23 cellular contexts compared by ENCODE assay signal in the genomic region with DNA sequence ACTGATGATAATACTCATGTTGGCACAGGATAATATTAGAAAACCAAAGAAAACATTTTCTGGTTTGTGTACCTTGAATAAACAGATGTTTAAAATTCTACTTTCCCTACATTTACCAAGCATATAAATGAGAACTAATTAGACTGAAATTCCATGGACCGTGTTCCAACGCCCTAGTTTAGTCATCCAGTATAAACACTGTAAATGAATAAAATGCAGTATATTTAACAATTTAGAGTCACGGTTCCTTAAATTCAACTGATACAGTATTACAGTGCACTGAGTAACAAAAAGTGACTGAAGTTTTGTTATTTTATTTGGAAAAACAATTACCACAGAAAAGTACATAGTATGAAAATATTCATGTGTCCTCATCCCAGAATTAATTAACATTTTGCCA.
DNase-seq lines count a peak whose midpoint lies in the region; ATAC-seq, FAIRE-seq and TF ChIP-seq lines count a peak whose summit lies in the region.
"Had no signal": no experiment of that assay in that cellular context is flagged by ENCODE, and none has a peak within 500 bp of the region (broad histone marks: within the 10 kb centered on the region; RNA-seq: fewer than 3 reads in every experiment).

No MANE protein-coding gene starts in this region.

- H3K27ac ChIP-seq in mammary epithelial cell (ENCODE audit: insufficient read depth, low read depth, low read length): peak overlapping the region; percentile 15
- H3K27ac ChIP-seq in mesenchymal stem cell (ENCODE audit: low read length, poor library complexity, severe bottlenecking): no peak overlapping the region
- H3K27ac ChIP-seq in stomach: no peak overlapping the region
- H3K27ac ChIP-seq in kidney (ENCODE audit: low read depth in 2 of 2, low read length in 2 of 2): no peak overlapping the region
- H3K27ac ChIP-seq: body of pancreas, pancreas, right lobe of liver, upper lobe of right lung had no signal

- in situ Hi-C loops in mammary epithelial cell (cut with MboI; ENCODE audit: low sequenced_read_pairs in 2 of 2): no loop called here

- no peak for ATAC-seq in GM18861 (IDR thresholded peaks at IDR 0.05; ENCODE audit: unreplicated experiment)
- ATAC-seq: body of pancreas, natural killer cell, pancreas, right lobe of liver, upper lobe of right lung had no signal

- peak overlapping the region; percentile 23 for H3K27ac Mint-ChIP-seq in Calu3 (ENCODE audit: unreplicated experiment)
- H3K27ac Mint-ChIP-seq: activated naive CD8-positive, alpha-beta T cell; activated T-helper 17 cell treated with anti-CD3 and anti-CD28 coated beads, Interleukin-2, amount 50 U/mL, for 72 hours; mesothelial cell of epicardium; natural killer cell had no signal

- WGBS in mammary epithelial cell (ENCODE audit: low coverage, missing lambda C conversion rate): 88% methylated on average over 3 of the region's 3 CpGs
- no CpG with 5 or more reads among the region's 3 CpGs for WGBS in mesenchymal stem cell
- 58 to 79% (median 73%) methylated on average over 3 of the region's 3 CpGs for WGBS in stomach, 5 donors

- no peak for FAIRE-seq in kidney (lab: Jason Lieb, UNC)
- FAIRE-seq: colon, pancreas had no signal

- H2BK5ac ChIP-seq in mesenchymal stem cell (ENCODE audit: low read depth, low read length, poor library complexity, severe bottlenecking): no peak overlapping the region

- H3K9ac ChIP-seq in mammary epithelial cell (ENCODE audit: insufficient read depth, low read length) (no peak overlapping the region), mesenchymal stem cell (ENCODE audit: low read length) (peak overlapping the region; percentile 77), kidney (ENCODE audit: low read length in 2 of 2) (no peak overlapping the region)

- no peak overlapping the region for H2AK5ac ChIP-seq in mesenchymal stem cell (ENCODE audit: low read length, severe bottlenecking)

- H2BK15ac ChIP-seq in mesenchymal stem cell (ENCODE audit: low read depth, poor library complexity, severe bottlenecking): no peak overlapping the region

- H3K14ac ChIP-seq in mesenchymal stem cell (ENCODE audit: low read length in 2 of 2): no peak overlapping the region

- H3K4me1 ChIP-seq in mammary epithelial cell (ENCODE audit: insufficient read depth, low read length) (peaks cover 36% of the 10 kb centered on the region), mesenchymal stem cell (ENCODE audit: control insufficient read depth, insufficient read depth, low read depth, low read length) (peaks cover 2% of the 10 kb centered on the region), stomach (no peaks in the 10 kb centered on the region), kidney (ENCODE audit: control insufficient read depth in 1 of 2, insufficient read depth in 1 of 2, low read depth in 1 of 2, low read length in 2 of 2) (no peaks in the 10 kb centered on the region)
- H3K4me1 ChIP-seq: body of pancreas, pancreas, right lobe of liver, upper lobe of right lung had no signal

- H3K27me3 ChIP-seq in mammary epithelial cell (ENCODE audit: insufficient read depth, low read length) (no peaks in the 10 kb centered on the region), mesenchymal stem cell (ENCODE audit: control insufficient read depth in 1 of 2, insufficient read depth in 1 of 2, low read length in 2 of 2) (no peaks in the 10 kb centered on the region), stomach (no peaks in the 10 kb centered on the region)
- H3K27me3 ChIP-seq: body of pancreas, pancreas, right lobe of liver, upper lobe of right lung had no signal

- no peaks in the 10 kb centered on the region for H3K79me2 ChIP-seq in mammary epithelial cell (ENCODE audit: insufficient read depth, low read length)

- H3K9me3 Mint-ChIP-seq in Calu3 (ENCODE audit: low read depth, unreplicated experiment): peaks cover 2% of the 10 kb centered on the region
- H3K9me3 Mint-ChIP-seq: activated T-helper 17 cell treated with anti-CD3 and anti-CD28 coated beads, Interleukin-2, amount 50 U/mL, for 72 hours; natural killer cell had no signal

- TF ChIP-seq CTCF in Calu3 (IDR thresholded peaks at IDR 0.05; ENCODE audit: unreplicated experiment): no peak
- TF ChIP-seq CTCF in mammary epithelial cell (conservative IDR thresholded peaks at IDR 0.05 in 1 of 2, IDR thresholded peaks at IDR 0.05 in 1 of 2; ENCODE audit: extremely low read depth in 1 of 2, insufficient read depth in 1 of 2, low read depth in 1 of 2, low read length in 2 of 2): no peak
- no peak for TF ChIP-seq CTCF in stomach (IDR thresholded peaks at IDR 0.05)
- no peak for TF ChIP-seq CTCF in kidney (IDR thresholded peaks at IDR 0.05; ENCODE audit: borderline replicate concordance, extremely low read depth, insufficient read depth)

- BruUV-seq in Calu3 (replicated peaks; lab: Mats Ljungman, UMichigan) (no TSS peak), mammary epithelial cell (replicated peaks; lab: Mats Ljungman, UMichigan) (no TSS peak)

- peaks cover 39% of the 10 kb centered on the region for H3K4me1 Mint-ChIP-seq in Calu3 (ENCODE audit: low read depth, unreplicated experiment)
- H3K4me1 Mint-ChIP-seq: activated T-helper 17 cell treated with anti-CD3 and anti-CD28 coated beads, Interleukin-2, amount 50 U/mL, for 72 hours; natural killer cell had no signal

- no peak for TF ChIP-seq EP300 in stomach (IDR thresholded peaks at IDR 0.05)

- H3K18ac ChIP-seq in mesenchymal stem cell (ENCODE audit: low read depth in 1 of 2, low read length in 2 of 2): no peak overlapping the region

- no peak overlapping the region for H3K4me3 Mint-ChIP-seq in Calu3 (ENCODE audit: low read depth, unreplicated experiment)
- H3K4me3 Mint-ChIP-seq: activated naive CD8-positive, alpha-beta T cell; activated T-helper 17 cell treated with anti-CD3 and anti-CD28 coated beads, Interleukin-2, amount 50 U/mL, for 72 hours; mesothelial cell of epicardium; natural killer cell had no signal

- H3K9me3 ChIP-seq in mammary epithelial cell (replicated peaks; ENCODE audit: insufficient read depth, low read length) (no peaks in the 10 kb centered on the region), mesenchymal stem cell (ENCODE audit: control insufficient read depth, low read length) (no peaks in the 10 kb centered on the region), stomach (no peaks in the 10 kb centered on the region), kidney (ENCODE audit: control insufficient read depth in 1 of 2, low read length in 2 of 2) (no peaks in the 10 kb centered on the region)
- H3K9me3 ChIP-seq: body of pancreas, pancreas, right lobe of liver, upper lobe of right lung had no signal

- no peak overlapping the region for H4K91ac ChIP-seq in mesenchymal stem cell (ENCODE audit: low read length)

- intact Hi-C loops in Calu3 (cut with micrococcal nuclease; ENCODE audit: unreplicated experiment): no loop called here
- intact Hi-C loops in mammary epithelial cell (cut with micrococcal nuclease): no loop called here
- intact Hi-C loops in stomach (cut with DNase I; ENCODE audit: low total_unique reads): no loop called here
- intact Hi-C loops in kidney (cut with DNase I): no loop called here

- H3K79me1 ChIP-seq in mesenchymal stem cell (replicated peaks; ENCODE audit: low read length, poor library complexity, severe bottlenecking): no peaks in the 10 kb centered on the region

- dilution Hi-C loops in mammary epithelial cell (cut with HindIII; ENCODE audit: low sequenced_read_pairs): no loop called here

- no peak for TF ChIP-seq POLR2A in stomach (IDR thresholded peaks at IDR 0.05)

- H3K4me3 ChIP-seq in mammary epithelial cell (replicated peaks in 1 of 3; ENCODE audit: insufficient read depth in 1 of 3, low read depth in 2 of 3, low read length in 3 of 3) (no peak overlapping the region), mesenchymal stem cell (ENCODE audit: insufficient read depth in 1 of 2, low read depth in 1 of 2, low read length in 2 of 2) (no peak overlapping the region), stomach (no peak overlapping the region), kidney (ENCODE audit: low read length in 2 of 2) (no peak overlapping the region)
- H3K4me3 ChIP-seq: body of pancreas, pancreas, right lobe of liver, upper lobe of right lung had no signal

- no peaks in the 10 kb centered on the region for H4K20me1 ChIP-seq in mammary epithelial cell (ENCODE audit: insufficient read depth, low read length)

- no peak overlapping the region for H3K23ac ChIP-seq in mesenchymal stem cell (ENCODE audit: low read length in 2 of 2)

- CTCF ChIA-PET in Calu3 (lab: Charles Lee): no interaction called here
- CTCF ChIA-PET in mammary epithelial cell (lab: Charles Lee; ENCODE audit: low non-redundant PET): no interaction called here

- no peak overlapping the region for H2BK120ac ChIP-seq in mesenchymal stem cell (ENCODE audit: low read depth, low read length)

- no peak for DNase-seq in Calu3
- peak; percentile 38 for DNase-seq in M059J (ENCODE audit: low read depth)
- DNase-seq in mammary epithelial cell: no peak
- DNase-seq in mesenchymal stem cell: no peak
- no peak for DNase-seq in effector CD8-positive, alpha-beta T cell (lab: John Stamatoyannopoulos, UW)
- no peak for DNase-seq in stomach
- no peak for DNase-seq in kidney
- DNase-seq: activated CD4-positive, alpha-beta T cell treated with anti-CD3 and anti-CD28 coated beads, Interleukin-2, amount 50 U/mL, for 1 hour; body of pancreas; C1 segment of cervical spinal cord; KBM-7; MV-4-11; natural killer cell; NCI-H2171 treated with DMSO at 0.1 percent for 48 hours; NCI-H526 treated with DMSO at 0.1 percent for 48 hours; pancreas; right lobe of liver; upper lobe of right lung had no signal

- H3K36me3 ChIP-seq in mammary epithelial cell (ENCODE audit: insufficient read depth, low read length): no peaks in the 10 kb centered on the region
- no peaks in the 10 kb centered on the region for H3K36me3 ChIP-seq in mesenchymal stem cell (ENCODE audit: control insufficient read depth in 1 of 2, insufficient read depth in 2 of 2, low read depth in 1 of 2, low read length in 2 of 2)
- H3K36me3 ChIP-seq in stomach: no peaks in the 10 kb centered on the region
- H3K36me3 ChIP-seq in kidney (ENCODE audit: control insufficient read depth in 1 of 2, insufficient read depth in 2 of 2, low read length in 2 of 2): no peaks in the 10 kb centered on the region
- H3K36me3 ChIP-seq: pancreas, right lobe of liver, upper lobe of right lung had no signal

- H3K4ac ChIP-seq in mesenchymal stem cell (ENCODE audit: low read depth in 1 of 2, low read length in 2 of 2): no peak overlapping the region

- no peak overlapping the region for H4K8ac ChIP-seq in mesenchymal stem cell (ENCODE audit: low read length)

- H3K27me3 Mint-ChIP-seq in Calu3 (ENCODE audit: unreplicated experiment): no peaks in the 10 kb centered on the region
- H3K27me3 Mint-ChIP-seq: activated naive CD8-positive, alpha-beta T cell; activated T-helper 17 cell treated with anti-CD3 and anti-CD28 coated beads, Interleukin-2, amount 50 U/mL, for 72 hours had no signal

- H3K4me2 ChIP-seq in mammary epithelial cell (ENCODE audit: insufficient read depth, low read depth, low read length) (peak overlapping the region; percentile 62), mesenchymal stem cell (ENCODE audit: low read length, poor library complexity, severe bottlenecking) (no peak overlapping the region)

- H2AFZ ChIP-seq in mammary epithelial cell (ENCODE audit: low read depth, low read length): peak overlapping the region; percentile 84
- H2AFZ ChIP-seq in mesenchymal stem cell (ENCODE audit: low read depth, low read length): no peak overlapping the region

- H2BK12ac ChIP-seq in mesenchymal stem cell (ENCODE audit: low read length in 2 of 2): no peak overlapping the region

- no peaks in the 10 kb centered on the region for H3K36me3 Mint-ChIP-seq in Calu3 (ENCODE audit: insufficient read depth, unreplicated experiment)
- H3K36me3 Mint-ChIP-seq: activated naive CD8-positive, alpha-beta T cell; mesothelial cell of epicardium; natural killer cell had no signal
